Comparison of ENCODE assay signal across 11 cellular contexts in the genomic region with DNA sequence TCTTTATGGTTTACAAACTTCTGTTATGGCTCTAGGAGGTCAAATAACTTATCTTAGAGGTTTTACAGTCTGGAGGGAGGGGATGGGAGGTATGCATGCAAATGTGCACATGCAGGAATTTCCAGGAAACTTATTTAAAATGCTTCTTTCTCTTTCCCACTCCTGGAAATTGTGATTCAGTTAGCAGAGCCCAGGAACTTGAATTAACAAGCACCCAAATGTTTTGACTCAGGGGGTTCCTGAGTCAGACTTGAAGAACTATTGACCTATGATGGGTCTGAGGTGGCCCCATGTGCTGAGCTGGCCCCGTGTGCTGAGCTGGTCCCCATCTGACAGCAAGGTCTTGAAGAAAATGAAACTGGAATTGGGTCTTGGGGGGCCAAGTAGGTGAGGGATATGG.
"Had no signal": no experiment of that assay in that cellular context is flagged by ENCODE, and none has a peak within 500 bp of the region (broad histone marks: within the 10 kb centered on the region; RNA-seq: fewer than 3 reads in every experiment).

No MANE protein-coding gene starts in this region.

- FAIRE-seq: colon, pancreas, TTC549 had no signal

- H3K9me3 ChIP-seq: pancreas had no signal

- H3K27me3 Mint-ChIP-seq: activated B cell treated with CpG ODN at 0.5 μM for 24 hours; naive B cell; stimulated activated memory B cell treated with anti-CD40 and anti-IgM and Interleukin-4, amounts not matched to agents 10 μg/mL and 1 μg/mL and 100 μg/mL, for 72 hours had no signal

- H3K4me1 ChIP-seq: pancreas had no signal

- ATAC-seq: pancreas; stimulated activated memory B cell treated with anti-CD40 and anti-IgM and Interleukin-4, amounts not matched to agents 10 μg/mL and 1 μg/mL and 100 μg/mL, for 72 hours had no signal

- H3K27me3 ChIP-seq: neural progenitor cell, pancreas had no signal

- H3K4me2 ChIP-seq: neural progenitor cell had no signal

- H3K9me3 Mint-ChIP-seq: activated B cell treated with CpG ODN at 0.5 μM for 24 hours; neural progenitor cell; stimulated activated memory B cell treated with anti-CD40 and anti-IgM and Interleukin-4, amounts not matched to agents 10 μg/mL and 1 μg/mL and 100 μg/mL, for 72 hours had no signal

- H3K4me1 Mint-ChIP-seq: activated B cell treated with CpG ODN at 0.5 μM for 24 hours; naive B cell; stimulated activated memory B cell treated with anti-CD40 and anti-IgM and Interleukin-4, amounts not matched to agents 10 μg/mL and 1 μg/mL and 100 μg/mL, for 72 hours had no signal

- H3K4me3 ChIP-seq: neural progenitor cell, pancreas had no signal

- H3K27ac ChIP-seq: neural progenitor cell, pancreas had no signal

- H3K27ac Mint-ChIP-seq: activated B cell treated with CpG ODN at 0.5 μM for 24 hours; naive B cell; neural progenitor cell; stimulated activated memory B cell treated with anti-CD40 and anti-IgM and Interleukin-4, amounts not matched to agents 10 μg/mL and 1 μg/mL and 100 μg/mL, for 72 hours had no signal

- H3K36me3 ChIP-seq: neural progenitor cell, pancreas had no signal

- H2AFZ ChIP-seq: neural progenitor cell had no signal

- DNase-seq: activated B cell treated with CpG ODN at 0.5 μM for 24 hours; activated CD4-positive, alpha-beta T cell treated with anti-CD3 and anti-CD28 coated beads for 48 hours; anterior cingulate cortex; naive B cell; pancreas; stimulated activated CD4-positive, alpha-beta T cell treated with anti-CD3 and anti-CD28 coated beads, Interleukin-12 subunit alpha, Interleukin-12 subunit beta, amount 100 ng/mL, for 4 hours; SW 1271 had no signal

- H3K9ac ChIP-seq: neural progenitor cell had no signal

- H3K36me3 Mint-ChIP-seq: naive B cell; neural progenitor cell; stimulated activated memory B cell treated with anti-CD40 and anti-IgM and Interleukin-4, amounts not matched to agents 10 μg/mL and 1 μg/mL and 100 μg/mL, for 72 hours had no signal

- H3K4me3 Mint-ChIP-seq: activated B cell treated with CpG ODN at 0.5 μM for 24 hours; naive B cell; neural progenitor cell; stimulated activated memory B cell treated with anti-CD40 and anti-IgM and Interleukin-4, amounts not matched to agents 10 μg/mL and 1 μg/mL and 100 μg/mL, for 72 hours had no signal
